ENCODE assay signal across 2 cellular contexts in genomic region chr4:189113389-189113888, GRCh38.
TF ChIP-seq lines count a peak whose summit lies in the region.

No MANE protein-coding gene starts in this region.

TF ChIP-seq in A549, 52 proteins besides CTCF, POLR2A, EP300 and RAD21:
- TF ChIP-seq MAFK (IDR thresholded peaks at IDR 0.05; ENCODE audit: partially characterized antibody) (peak; percentile 60), HMGXB4 (CRISPR knock-in tag; IDR thresholded peaks at IDR 0.05; ENCODE audit: borderline replicate concordance) (no peak)

TF ChIP-seq in H1, 55 proteins besides CTCF, POLR2A, EP300 and RAD21:
- TF ChIP-seq SP4 (IDR thresholded peaks at IDR 0.05; ENCODE audit: low read length) (no peak), MAFK (IDR thresholded peaks at IDR 0.05; ENCODE audit: low read depth, low read length) (peak; percentile 35; the same call in 1 of the 2 replicates), FOSL1 (IDR thresholded peaks at IDR 0.05; ENCODE audit: insufficient read depth, low read depth, low read length) (no peak), BACH1 (IDR thresholded peaks at IDR 0.05; ENCODE audit: low read length) (no peak), RXRA (IDR thresholded peaks at IDR 0.05; ENCODE audit: insufficient read depth, low read depth, low read length) (no peak), ZNF274 (IDR thresholded peaks at IDR 0.05; ENCODE audit: borderline replicate concordance, extremely low read depth, low read length) (no peak), TAF7 (optimal IDR thresholded peaks at IDR 0.05; ENCODE audit: borderline replicate concordance, low read depth, low read length) (no peak), NANOG (IDR thresholded peaks at IDR 0.05; ENCODE audit: insufficient read depth, low read depth, low read length, poor library complexity, severe bottlenecking) (no peak)
- TF ChIP-seq, protein P1, sequence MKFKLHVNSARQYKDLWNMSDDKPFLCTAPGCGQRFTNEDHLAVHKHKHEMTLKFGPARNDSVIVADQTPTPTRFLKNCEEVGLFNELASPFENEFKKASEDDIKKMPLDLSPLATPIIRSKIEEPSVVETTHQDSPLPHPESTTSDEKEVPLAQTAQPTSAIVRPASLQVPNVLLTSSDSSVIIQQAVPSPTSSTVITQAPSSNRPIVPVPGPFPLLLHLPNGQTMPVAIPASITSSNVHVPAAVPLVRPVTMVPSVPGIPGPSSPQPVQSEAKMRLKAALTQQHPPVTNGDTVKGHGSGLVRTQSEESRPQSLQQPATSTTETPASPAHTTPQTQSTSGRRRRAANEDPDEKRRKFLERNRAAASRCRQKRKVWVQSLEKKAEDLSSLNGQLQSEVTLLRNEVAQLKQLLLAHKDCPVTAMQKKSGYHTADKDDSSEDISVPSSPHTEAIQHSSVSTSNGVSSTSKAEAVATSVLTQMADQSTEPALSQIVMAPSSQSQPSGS (IDR thresholded peaks at IDR 0.05; ENCODE audit: low read length), result no peak
